ENCODE assay signal across 18 cellular contexts in genomic region chr14:100109594-100109955, GRCh38. TPM values are rescaled to one million over a fixed set of nuclear protein-coding genes. Genes with fewer than 3 reads are reported as not detected.
DNase-seq lines count a peak whose midpoint lies in the region; ATAC-seq and TF ChIP-seq lines count a peak whose summit lies in the region.
"Had no signal": no experiment of that assay in that cellular context is flagged by ENCODE, and none has a peak within 500 bp of the region (broad histone marks: within the 10 kb centered on the region; RNA-seq: fewer than 3 reads in every experiment).

No MANE protein-coding gene starts in this region.

- H3K9me3 Mint-ChIP-seq in activated T-cell treated with anti-CD3 and anti-CD28 coated beads, Interleukin-2, amount 50 U/mL, for 72 hours, result no peaks in the 10 kb centered on the region
- H3K9me3 Mint-ChIP-seq in activated CD4-positive, alpha-beta memory T cell treated with anti-CD3 and anti-CD28 coated beads, Interleukin-2, amount 10 ng/mL, durations not matched to agents 7 days and 5 days, result no peaks in the 10 kb centered on the region
- no peaks in the 10 kb centered on the region for H3K9me3 Mint-ChIP-seq in immature natural killer cell
- no peaks in the 10 kb centered on the region for H3K9me3 Mint-ChIP-seq in stimulated activated effector memory CD8-positive, alpha-beta T cell treated with anti-CD3 and anti-CD28 coated beads, Interleukin-12 subunit alpha, Interleukin-12 subunit beta, amount 100 ng/mL, for 72 hours

- no peak overlapping the region for H3K4me3 Mint-ChIP-seq in activated T-cell treated with anti-CD3 and anti-CD28 coated beads, Interleukin-2, amount 50 U/mL, for 72 hours
- H3K4me3 Mint-ChIP-seq in activated CD4-positive, alpha-beta memory T cell treated with anti-CD3 and anti-CD28 coated beads, Interleukin-2, amount 10 ng/mL, durations not matched to agents 7 days and 5 days, result no peak overlapping the region
- H3K4me3 Mint-ChIP-seq in immature natural killer cell, result peak overlapping the region in 2 of 5 donors; percentile 13 to 68
- no peak overlapping the region for H3K4me3 Mint-ChIP-seq in stimulated activated effector memory CD8-positive, alpha-beta T cell treated with anti-CD3 and anti-CD28 coated beads, Interleukin-12 subunit alpha, Interleukin-12 subunit beta, amount 100 ng/mL, for 72 hours

- no peak for DNase-seq in activated T-cell treated with anti-CD3 and anti-CD28 coated beads, Interleukin-2, amount 50 U/mL, for 72 hours
- DNase-seq in activated T-cell treated with anti-CD3 and anti-CD28 coated beads, Interleukin-2, amount 50 U/mL, for 1 hour, result no peak
- DNase-seq in activated CD4-positive, alpha-beta memory T cell treated with anti-CD3 and anti-CD28 coated beads, Interleukin-2, amount 10 ng/mL, durations not matched to agents 7 days and 5 days, result no peak
- DNase-seq in immature natural killer cell, result no peak
- no peak for DNase-seq in stimulated activated effector memory CD8-positive, alpha-beta T cell treated with anti-CD3 and anti-CD28 coated beads, Interleukin-12 subunit alpha, Interleukin-12 subunit beta, amount 100 ng/mL, for 72 hours (ENCODE audit: low spot score in 2 of 2)
- DNase-seq in stimulated activated naive CD4-positive, alpha-beta T cell treated with Interleukin-2 at 50 U/mL for 16 hours (lab: John Stamatoyannopoulos, UW), result no peak
- no peak for DNase-seq in lower lobe of right lung
- DNase-seq: ACHN, brain microvascular endothelial cell, C1 segment of cervical spinal cord, GDM1, HCEC 1CT, NCI-H1417, NCI-H69, SHP77 had no signal

- H3K4me3 ChIP-seq in lower lobe of right lung, result no peak overlapping the region
- H3K4me3 ChIP-seq: coronary artery, vagina had no signal

- ATAC-seq in activated T-cell treated with anti-CD3 and anti-CD28 coated beads, Interleukin-2, amount 50 U/mL, for 72 hours (replicated peaks in 1 of 2), result no peak
- no peak for ATAC-seq in stimulated activated effector memory CD8-positive, alpha-beta T cell treated with anti-CD3 and anti-CD28 coated beads, Interleukin-12 subunit alpha, Interleukin-12 subunit beta, amount 100 ng/mL, for 72 hours
- ATAC-seq in lower lobe of right lung (no peak), HG03175 (IDR thresholded peaks at IDR 0.05; ENCODE audit: unreplicated experiment) (no peak)

- CTCF ChIA-PET in activated CD4-positive, alpha-beta memory T cell treated with anti-CD3 and anti-CD28 coated beads, Interleukin-2, amount 10 ng/mL, durations not matched to agents 7 days and 5 days (lab: Charles Lee), result interaction anchor here (2.8 to 28.0 kb wide), 2 partner anchors 34 to 128 kb away, joined by 27 to 563 read pairs; partner anchors contain the start of gene EVL

- H3K27me3 ChIP-seq in lower lobe of right lung (ENCODE audit: low read depth), result no peaks in the 10 kb centered on the region
- H3K27me3 ChIP-seq: brain microvascular endothelial cell, vagina had no signal

- no peak overlapping the region for H3K27ac ChIP-seq in lower lobe of right lung
- H3K27ac ChIP-seq: brain microvascular endothelial cell, vagina had no signal

- intact Hi-C loops in lower lobe of right lung (cut with DNase I), result no loop called here

- H3K36me3 ChIP-seq in lower lobe of right lung, result no peaks in the 10 kb centered on the region
- H3K36me3 ChIP-seq: brain microvascular endothelial cell, vagina had no signal

- POLR2A ChIA-PET in activated CD4-positive, alpha-beta memory T cell treated with anti-CD3 and anti-CD28 coated beads, Interleukin-2, amount 10 ng/mL, durations not matched to agents 7 days and 5 days (lab: Charles Lee), result interaction anchor here (1.4 to 58.4 kb wide), 4 partner anchors 13 to 49 kb away, joined by 3 to 1586 read pairs (median 36); partner anchors contain the start of gene EVL

- H3K36me3 Mint-ChIP-seq in activated T-cell treated with anti-CD3 and anti-CD28 coated beads, Interleukin-2, amount 50 U/mL, for 72 hours (ENCODE audit: insufficient read depth in 2 of 2), result peaks cover 4 to 28% of the 10 kb centered on the region in 2 donors
- H3K36me3 Mint-ChIP-seq in activated CD4-positive, alpha-beta memory T cell treated with anti-CD3 and anti-CD28 coated beads, Interleukin-2, amount 10 ng/mL, durations not matched to agents 7 days and 5 days (ENCODE audit: low read depth), result peaks cover 86% of the 10 kb centered on the region
- peaks cover 0 to 49% (median 17%) of the 10 kb centered on the region in 3 donors for H3K36me3 Mint-ChIP-seq in immature natural killer cell
- H3K36me3 Mint-ChIP-seq in stimulated activated effector memory CD8-positive, alpha-beta T cell treated with anti-CD3 and anti-CD28 coated beads, Interleukin-12 subunit alpha, Interleukin-12 subunit beta, amount 100 ng/mL, for 72 hours, result peaks cover 99% of the 10 kb centered on the region

- TF ChIP-seq CTCF in lower lobe of right lung (IDR thresholded peaks at IDR 0.05), result no peak

- peak overlapping the region; percentile 82 for H3K27ac Mint-ChIP-seq in activated T-cell treated with anti-CD3 and anti-CD28 coated beads, Interleukin-2, amount 50 U/mL, for 72 hours
- H3K27ac Mint-ChIP-seq in activated CD4-positive, alpha-beta memory T cell treated with anti-CD3 and anti-CD28 coated beads, Interleukin-2, amount 10 ng/mL, durations not matched to agents 7 days and 5 days, result peak overlapping the region; percentile 40
- H3K27ac Mint-ChIP-seq in immature natural killer cell, result peak overlapping the region; percentile 86 to 98 (median 98)
- H3K27ac Mint-ChIP-seq in stimulated activated effector memory CD8-positive, alpha-beta T cell treated with anti-CD3 and anti-CD28 coated beads, Interleukin-12 subunit alpha, Interleukin-12 subunit beta, amount 100 ng/mL, for 72 hours, result peak overlapping the region; percentile 91

- no peaks in the 10 kb centered on the region for H3K9me3 ChIP-seq in lower lobe of right lung
- H3K9me3 ChIP-seq: vagina had no signal

- peaks cover 46% of the 10 kb centered on the region for H3K4me1 ChIP-seq in lower lobe of right lung

- peaks cover 67% of the 10 kb centered on the region for H3K4me1 Mint-ChIP-seq in activated T-cell treated with anti-CD3 and anti-CD28 coated beads, Interleukin-2, amount 50 U/mL, for 72 hours (ENCODE audit: low read depth)
- H3K4me1 Mint-ChIP-seq in activated CD4-positive, alpha-beta memory T cell treated with anti-CD3 and anti-CD28 coated beads, Interleukin-2, amount 10 ng/mL, durations not matched to agents 7 days and 5 days, result peaks cover 58% of the 10 kb centered on the region
- peaks cover 88 to 95% of the 10 kb centered on the region in 2 donors for H3K4me1 Mint-ChIP-seq in immature natural killer cell
- peaks cover 73% of the 10 kb centered on the region for H3K4me1 Mint-ChIP-seq in stimulated activated effector memory CD8-positive, alpha-beta T cell treated with anti-CD3 and anti-CD28 coated beads, Interleukin-12 subunit alpha, Interleukin-12 subunit beta, amount 100 ng/mL, for 72 hours

- H3K27me3 Mint-ChIP-seq in activated T-cell treated with anti-CD3 and anti-CD28 coated beads, Interleukin-2, amount 50 U/mL, for 72 hours (ENCODE audit: low read depth), result no peaks in the 10 kb centered on the region
- H3K27me3 Mint-ChIP-seq in activated CD4-positive, alpha-beta memory T cell treated with anti-CD3 and anti-CD28 coated beads, Interleukin-2, amount 10 ng/mL, durations not matched to agents 7 days and 5 days, result no peaks in the 10 kb centered on the region
- peaks cover 0 to 10% (median 2%) of the 10 kb centered on the region in 3 donors for H3K27me3 Mint-ChIP-seq in immature natural killer cell (ENCODE audit: low read depth in 3 of 3)

RNA-seq across cellular contexts. Expression of gene EVL, which starts 44.4 kb away (rescaled TPM):
- 100 to 1,000 TPM; 279 to 343 TPM for total RNA-seq in activated T-cell treated with anti-CD3 and anti-CD28 coated beads, Interleukin-2, amount 50 U/mL, for 72 hours
- total RNA-seq in activated CD4-positive, alpha-beta memory T cell treated with anti-CD3 and anti-CD28 coated beads, Interleukin-2, amount 10 ng/mL, durations not matched to agents 7 days and 5 days, result 100 to 1,000 TPM; 771 to 787 TPM
- 100 to 1,000 TPM in 1 of 3 donors, 10 to 100 TPM in 2; 56.8 to 135 (median 76.3) TPM for polyA plus RNA-seq in immature natural killer cell
- 226 TPM for total RNA-seq in lower lobe of right lung

RNA-seq across cellular contexts. Expression of gene DEGS2, which starts 49.9 kb away (rescaled TPM):
- total RNA-seq in activated T-cell treated with anti-CD3 and anti-CD28 coated beads, Interleukin-2, amount 50 U/mL, for 72 hours, result 1 to 10 TPM; 1.8 to 4.2 TPM
- total RNA-seq in activated CD4-positive, alpha-beta memory T cell treated with anti-CD3 and anti-CD28 coated beads, Interleukin-2, amount 10 ng/mL, durations not matched to agents 7 days and 5 days, result under 1 TPM; 0.20 to 0.25 TPM
- 10 to 100 TPM in 2 of 3 donors, 1 to 10 TPM in 1; 7.8 to 21.7 (median 12.1) TPM for polyA plus RNA-seq in immature natural killer cell
- total RNA-seq in lower lobe of right lung, result 5.8 TPM

Comparison
In these comparisons a context has a peak if more than half of its experiments do, and no peak if none do; other contexts are left out.
1. H3K27ac Mint-ChIP-seq: peak in every context shown above with its lines; median percentile 98 in immature natural killer cell; 91 in stimulated activated effector memory CD8-positive, alpha-beta T cell treated with anti-CD3 and anti-CD28 coated beads, Interleukin-12 subunit alpha, Interleukin-12 subunit beta, amount 100 ng/mL, for 72 hours; 82 in activated T-cell treated with anti-CD3 and anti-CD28 coated beads, Interleukin-2, amount 50 U/mL, for 72 hours; 40 in activated CD4-positive, alpha-beta memory T cell treated with anti-CD3 and anti-CD28 coated beads, Interleukin-2, amount 10 ng/mL, durations not matched to agents 7 days and 5 days.